8 cellular contexts compared by ENCODE assay signal in genomic region chr1:155699062-155699461, GRCh38. TPM values are rescaled to one million over a fixed set of nuclear protein-coding genes. Genes with fewer than 3 reads are reported as not detected.
A peak's percentile ranks its signal among the peaks of the same experiment; 100 is the strongest.
DNase-seq lines count a peak whose midpoint lies in the region; ATAC-seq and TF ChIP-seq lines count a peak whose summit lies in the region.
"Not testable (repeated sequence)": the region's sequence is repeated elsewhere in the genome, so short reads cannot be mapped to it uniquely, and the experiment has no call there.

No MANE protein-coding gene starts in this region.

- H3K9me3 Mint-ChIP-seq in GM23338, result peaks cover 21% of the 10 kb centered on the region
- not testable (repeated sequence) for H3K9me3 Mint-ChIP-seq in activated T-cell treated with anti-CD3 and anti-CD28 coated beads, Interleukin-2, amount 50 U/mL, for 24 hours

- H3K9me3 ChIP-seq in A673 (ENCODE audit: low read depth, low read length, poor library complexity, severe bottlenecking); iPS-20b (ENCODE audit: insufficient read depth, low read depth, low read length); osteoblast (ENCODE audit: low read depth, low read length); testis: not testable (repeated sequence)

- not testable (repeated sequence) for H3K9me2 ChIP-seq in GM23338 (ENCODE audit: insufficient read depth)

- H3K79me2 ChIP-seq in GM23338 (replicated peaks; ENCODE audit: insufficient read depth), result peaks cover 91% of the 10 kb centered on the region
- H3K79me2 ChIP-seq in osteoblast (ENCODE audit: insufficient read depth, low read length), result peaks cover 80% of the 10 kb centered on the region

- TF ChIP-seq CTCF in A673 (conservative IDR thresholded peaks at IDR 0.05; ENCODE audit: low read depth, low read length); GM23338 (conservative IDR thresholded peaks at IDR 0.05; ENCODE audit: low read depth in 2 of 2); osteoblast (IDR thresholded peaks at IDR 0.05; ENCODE audit: extremely low read depth, low read depth, low read length); testis (IDR thresholded peaks at IDR 0.05): not testable (repeated sequence)

- peak overlapping the region; percentile 7; the same call in 1 of the 2 replicates for H3K9ac ChIP-seq in iPS-20b (ENCODE audit: low read depth, low read length)

- not testable (repeated sequence) for H3K36me3 ChIP-seq in A673 (ENCODE audit: insufficient read depth, low read length, poor library complexity, severe bottlenecking); GM23338 (ENCODE audit: insufficient read depth); iPS-20b (ENCODE audit: insufficient read depth, low read depth, low read length); osteoblast (ENCODE audit: insufficient read depth, low read length); testis (ENCODE audit: low read depth, missing control alignments)

- 62 to 74% methylated on average over 4 of the region's 4 CpGs for WGBS in testis, 2 donors

- H3K27me3 Mint-ChIP-seq in GM23338 (ENCODE audit: insufficient read depth, low read depth, poor library complexity); activated T-cell treated with anti-CD3 and anti-CD28 coated beads, Interleukin-2, amount 50 U/mL, for 24 hours: not testable (repeated sequence)

- not testable (repeated sequence) for H4K20me1 ChIP-seq in GM23338 (replicated peaks; ENCODE audit: insufficient read depth)
- peaks cover 43% of the 10 kb centered on the region for H4K20me1 ChIP-seq in osteoblast (ENCODE audit: insufficient read depth, low read length)

- H3K4me3 Mint-ChIP-seq in GM23338; activated T-cell treated with anti-CD3 and anti-CD28 coated beads, Interleukin-2, amount 50 U/mL, for 24 hours: not testable (repeated sequence)

- CTCF ChIA-PET in A673 (lab: Charles Lee), result not testable (repeated sequence)

- not testable (repeated sequence) for H3K4me1 ChIP-seq in A673 (ENCODE audit: insufficient read depth, low read length, poor library complexity, severe bottlenecking); iPS-20b (ENCODE audit: insufficient read depth, low read length); osteoblast (ENCODE audit: insufficient read depth, low read length); testis
- peaks cover 25% of the 10 kb centered on the region for H3K4me1 ChIP-seq in GM23338 (ENCODE audit: insufficient read depth)

- not testable (repeated sequence) for DNase-seq in A673 (ENCODE audit: low spot score); activated T-cell treated with anti-CD3 and anti-CD28 coated beads, Interleukin-2, amount 50 U/mL, for 24 hours; osteoblast (ENCODE audit: insufficient read length, low spot score, missing footprints)
- peak; percentile 29 for DNase-seq in GM23338 (ENCODE audit: low spot score)
- peak; percentile 85 for DNase-seq in OCI-M1 (lab: John Stamatoyannopoulos, UW)
- peak; percentile 52 to 89 for DNase-seq in erythroblast (lab: John Stamatoyannopoulos, UW)
- peak; percentile 38 for DNase-seq in testis

- peak; percentile 29; the same call in 1 of the 3 replicates for ATAC-seq in GM23338

- H3K4me1 Mint-ChIP-seq in GM23338, result peaks cover 36% of the 10 kb centered on the region
- H3K4me1 Mint-ChIP-seq in activated T-cell treated with anti-CD3 and anti-CD28 coated beads, Interleukin-2, amount 50 U/mL, for 24 hours (ENCODE audit: low read depth), result peaks cover 67% of the 10 kb centered on the region

- BruUV-seq in A673 (replicated peaks; lab: Mats Ljungman, UMichigan), result not testable (repeated sequence)

- not testable (repeated sequence) for H3K4me2 ChIP-seq in GM23338; osteoblast (ENCODE audit: insufficient read depth, low read length)

- H3K4me3 ChIP-seq in A673 (ENCODE audit: low read depth, low read length, poor library complexity, severe bottlenecking); GM23338; iPS-20b (ENCODE audit: low read length); osteoblast (ENCODE audit: insufficient read depth, low read length); testis: not testable (repeated sequence)

- not testable (repeated sequence) for H3K27me3 ChIP-seq in A673 (replicated peaks; ENCODE audit: insufficient read depth, low read depth, low read length, poor library complexity); GM23338 (ENCODE audit: insufficient read depth); iPS-20b (ENCODE audit: insufficient read depth, low read length); osteoblast (ENCODE audit: insufficient read depth, low read length); testis

- H3K36me3 Mint-ChIP-seq in GM23338 (ENCODE audit: low read depth), result peaks cover 36% of the 10 kb centered on the region
- H3K36me3 Mint-ChIP-seq in activated T-cell treated with anti-CD3 and anti-CD28 coated beads, Interleukin-2, amount 50 U/mL, for 24 hours (ENCODE audit: low read depth), result peaks cover 72% of the 10 kb centered on the region

- POLR2A ChIA-PET in A673 (lab: Charles Lee; ENCODE audit: low non-redundant PET), result not testable (repeated sequence)

- peak overlapping the region; percentile 68 for H3K27ac Mint-ChIP-seq in GM23338
- H3K27ac Mint-ChIP-seq in activated T-cell treated with anti-CD3 and anti-CD28 coated beads, Interleukin-2, amount 50 U/mL, for 24 hours, result peak overlapping the region; percentile 6

- not testable (repeated sequence) for H3F3A ChIP-seq in GM23338 (replicated peaks; ENCODE audit: low read depth)

- H3K27ac ChIP-seq in A673 (ENCODE audit: low read depth, low read length, poor library complexity, severe bottlenecking) (peak overlapping the region; percentile 39), GM23338 (ENCODE audit: low read depth) (peak overlapping the region; percentile 80), osteoblast (ENCODE audit: low read depth, low read length) (peak overlapping the region; percentile 39), testis (peak overlapping the region; percentile 2 to 26)
- H3K27ac ChIP-seq in iPS-20b (ENCODE audit: low read length), result not testable (repeated sequence)

- not testable (repeated sequence) for TF ChIP-seq POLR2A in erythroblast (IDR thresholded peaks at IDR 0.05; ENCODE audit: low read length); testis (IDR thresholded peaks at IDR 0.05)

- intact Hi-C loops in A673 (cut with micrococcal nuclease; ENCODE audit: unreplicated experiment); testis (cut with DNase I; ENCODE audit: low total_unique reads): not testable (repeated sequence)

- H2AFZ ChIP-seq in GM23338; osteoblast (ENCODE audit: low read length): not testable (repeated sequence)

RNA-seq across cellular contexts. Expression of gene DAP3, which starts 10.2 kb away (rescaled TPM):
- total RNA-seq in A673 (2021) (183 and 205 TPM in 2 replicates), osteoblast (73.1 and 82.2 TPM in 2 replicates), testis (100 to 1,000 TPM; 277 to 286 TPM)
- 56.0 and 90.1 TPM in 2 replicates for total RNA-seq in GM23338 (2014; rRNA removed; shearing (Covaris generic))
- polyA plus RNA-seq in GM23338 (2016; fragmentation: Nextera tagmentation; extraction: Ambion mirVana) (88.9 and 89.8 TPM in 2 replicates), testis (ENCODE audit: insufficient read depth, low read depth, low replicate concordance) (121 TPM)

RNA-seq across cellular contexts. Expression of gene YY1AP1, which starts 10.5 kb away (rescaled TPM):
- 58.6 and 59.3 TPM in 2 replicates for total RNA-seq in A673 (2021)
- total RNA-seq in GM23338 (2014; rRNA removed; shearing (Covaris generic)), result 46.4 and 66.5 TPM in 2 replicates
- 18.8 and 21.2 TPM in 2 replicates for polyA plus RNA-seq in GM23338 (2016; fragmentation: Nextera tagmentation; extraction: Ambion mirVana)
- 54.6 and 75.1 TPM in 2 replicates for total RNA-seq in osteoblast
- 100 to 1,000 TPM; 171 to 219 TPM for total RNA-seq in testis
- 205 TPM for polyA plus RNA-seq in testis (ENCODE audit: insufficient read depth, low read depth, low replicate concordance)
